9 cellular contexts compared by ENCODE assay signal in the genomic region with DNA sequence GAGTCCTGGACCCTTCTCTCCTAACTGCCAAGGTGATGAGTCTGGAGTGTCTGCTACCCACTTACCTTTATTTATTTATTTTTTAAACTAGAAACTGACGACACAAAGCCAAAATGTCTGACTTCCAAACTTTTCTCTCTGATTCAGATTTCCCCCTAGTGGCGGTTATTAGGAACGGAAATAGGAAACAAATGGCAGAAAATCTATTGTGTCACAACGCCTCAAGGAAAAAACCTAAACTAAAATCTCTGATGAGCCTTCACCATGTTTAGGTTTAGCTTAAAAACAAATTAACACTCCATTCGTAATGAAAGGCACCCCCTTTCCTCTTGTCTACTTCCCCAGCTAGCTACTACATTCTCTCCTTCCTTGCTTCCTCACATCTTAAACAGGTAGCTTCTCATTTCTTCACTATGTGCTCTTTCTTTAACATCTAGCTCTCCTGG.
DNase-seq lines count a peak whose midpoint lies in the region; ATAC-seq, FAIRE-seq and TF ChIP-seq lines count a peak whose summit lies in the region.
"Had no signal": no experiment of that assay in that cellular context is flagged by ENCODE, and none has a peak within 500 bp of the region (broad histone marks: within the 10 kb centered on the region; RNA-seq: fewer than 3 reads in every experiment).

No MANE protein-coding gene starts in this region.

- no peak for DNase-seq in stimulated activated naive CD8-positive, alpha-beta T cell treated with anti-CD3 and anti-CD28 coated beads, Interleukin-15, amount 100 ng/mL, for 72 hours
- DNase-seq in stimulated activated naive CD8-positive, alpha-beta T cell treated with anti-CD3 and anti-CD28 coated beads, Interleukin-15, Interleukin-2, amounts not matched to agents 100 U/mL and 50 U/mL, for 24 hours: no peak
- peak; percentile 35 for DNase-seq in NCI-H226
- DNase-seq in bronchial epithelial cell (ENCODE audit: low read depth): peak; percentile 58
- peak; percentile 76 for DNase-seq in medulla oblongata (ENCODE audit: extremely low spot score)
- no peak for DNase-seq in stimulated activated CD8-positive, alpha-beta memory T cell treated with anti-CD3 and anti-CD28 coated beads, Interleukin-4, amount 100 ng/mL, for 48 hours
- DNase-seq in activated T-cell treated with anti-CD3 and anti-CD28 coated beads, Interleukin-2, amount 50 U/mL, for 48 hours: no peak

- H3K4me3 Mint-ChIP-seq in stimulated activated naive CD8-positive, alpha-beta T cell treated with anti-CD3 and anti-CD28 coated beads, Interleukin-15, amount 100 ng/mL, for 72 hours: no peak overlapping the region
- H3K4me3 Mint-ChIP-seq: dendritic cell treated with granulocyte-macrophage colony-stimulating factor and Interleukin-4, amounts not matched to agents 40 ng/mL and 50 ng/mL, for 4 days had no signal

- peak overlapping the region; percentile 35 to 67 for H3K27ac Mint-ChIP-seq in stimulated activated naive CD8-positive, alpha-beta T cell treated with anti-CD3 and anti-CD28 coated beads, Interleukin-15, amount 100 ng/mL, for 72 hours
- H3K27ac Mint-ChIP-seq: dendritic cell treated with granulocyte-macrophage colony-stimulating factor and Interleukin-4, amounts not matched to agents 40 ng/mL and 50 ng/mL, for 4 days had no signal

- H3K27me3 Mint-ChIP-seq in stimulated activated naive CD8-positive, alpha-beta T cell treated with anti-CD3 and anti-CD28 coated beads, Interleukin-15, amount 100 ng/mL, for 72 hours: no peaks in the 10 kb centered on the region
- H3K27me3 Mint-ChIP-seq: dendritic cell treated with granulocyte-macrophage colony-stimulating factor and Interleukin-4, amounts not matched to agents 40 ng/mL and 50 ng/mL, for 4 days had no signal

- H3K9me3 Mint-ChIP-seq in stimulated activated naive CD8-positive, alpha-beta T cell treated with anti-CD3 and anti-CD28 coated beads, Interleukin-15, amount 100 ng/mL, for 72 hours: no peaks in the 10 kb centered on the region
- H3K9me3 Mint-ChIP-seq: dendritic cell treated with granulocyte-macrophage colony-stimulating factor and Interleukin-4, amounts not matched to agents 40 ng/mL and 50 ng/mL, for 4 days had no signal

- H3K36me3 ChIP-seq in bronchial epithelial cell (ENCODE audit: control insufficient read depth, insufficient read depth, low read length): peaks cover 2% of the 10 kb centered on the region

- H3K4me1 Mint-ChIP-seq in stimulated activated naive CD8-positive, alpha-beta T cell treated with anti-CD3 and anti-CD28 coated beads, Interleukin-15, amount 100 ng/mL, for 72 hours: peaks cover 7% of the 10 kb centered on the region

- peak; percentile 54 for TF ChIP-seq CTCF in bronchial epithelial cell (IDR thresholded peaks at IDR 0.05; ENCODE audit: insufficient read depth, low read length, severe bottlenecking)

- ATAC-seq in stimulated activated naive CD8-positive, alpha-beta T cell treated with anti-CD3 and anti-CD28 coated beads, Interleukin-15, amount 100 ng/mL, for 72 hours: no peak
- ATAC-seq in stimulated activated naive CD8-positive, alpha-beta T cell treated with anti-CD3 and anti-CD28 coated beads, Interleukin-15, Interleukin-2, amounts not matched to agents 100 U/mL and 50 U/mL, for 24 hours: no peak
- no peak for ATAC-seq in GM21390 (IDR thresholded peaks at IDR 0.05; ENCODE audit: unreplicated experiment)

- no peak overlapping the region for H3K4me3 ChIP-seq in bronchial epithelial cell (ENCODE audit: low read depth, low read length)

- no peaks in the 10 kb centered on the region for H3K27me3 ChIP-seq in bronchial epithelial cell (ENCODE audit: control insufficient read depth, insufficient read depth, low read length)

- FAIRE-seq in bronchial epithelial cell (lab: Jason Lieb, UNC): no peak

Comparison
In these comparisons a context has a peak if more than half of its experiments do, and no peak if none do; other contexts are left out.
1. DNase-seq: peak in NCI-H226 (single experiment), bronchial epithelial cell (single experiment) and medulla oblongata (single experiment); none in stimulated activated naive CD8-positive, alpha-beta T cell treated with anti-CD3 and anti-CD28 coated beads, Interleukin-15, amount 100 ng/mL, for 72 hours (0 of 2), stimulated activated naive CD8-positive, alpha-beta T cell treated with anti-CD3 and anti-CD28 coated beads, Interleukin-15, Interleukin-2, amounts not matched to agents 100 U/mL and 50 U/mL, for 24 hours (single experiment), stimulated activated CD8-positive, alpha-beta memory T cell treated with anti-CD3 and anti-CD28 coated beads, Interleukin-4, amount 100 ng/mL, for 48 hours (single experiment) and activated T-cell treated with anti-CD3 and anti-CD28 coated beads, Interleukin-2, amount 50 U/mL, for 48 hours (0 of 2).